In genomic region chr10:970311-971149, GRCh38 we compare ENCODE assay signal across 10 cellular contexts. TPM values are rescaled to one million over a fixed set of nuclear protein-coding genes. Genes with fewer than 3 reads are reported as not detected.
A peak's percentile ranks its signal among the peaks of the same experiment; 100 is the strongest.
DNase-seq lines count a peak whose midpoint lies in the region; ATAC-seq and TF ChIP-seq lines count a peak whose summit lies in the region.
"Had no signal": no experiment of that assay in that cellular context is flagged by ENCODE, and none has a peak within 500 bp of the region (broad histone marks: within the 10 kb centered on the region; RNA-seq: fewer than 3 reads in every experiment).

No MANE protein-coding gene starts in this region.

- no peak overlapping the region for H3K18ac ChIP-seq in neuronal stem cell (ENCODE audit: low read length)

- no peak overlapping the region for H2AK5ac ChIP-seq in neuronal stem cell (ENCODE audit: low read depth, low read length)

- no peaks in the 10 kb centered on the region for H4K20me1 ChIP-seq in mammary epithelial cell (ENCODE audit: insufficient read depth, low read length)

- no peaks in the 10 kb centered on the region for H3K9me3 ChIP-seq in Caco-2
- H3K9me3 ChIP-seq in neuronal stem cell (replicated peaks in 1 of 2; ENCODE audit: control insufficient read depth in 2 of 2, insufficient read depth in 1 of 2, low read depth in 1 of 2, low read length in 2 of 2) = peaks cover 0 to 8% of the 10 kb centered on the region in 2 donors
- no peaks in the 10 kb centered on the region for H3K9me3 ChIP-seq in mammary epithelial cell (replicated peaks; ENCODE audit: insufficient read depth, low read length)
- H3K9me3 ChIP-seq in endodermal cell (ENCODE audit: control insufficient read depth, low read length) = peaks cover 15% of the 10 kb centered on the region

- no CpG with 5 or more reads among the region's 14 CpGs for WGBS in neuronal stem cell (ENCODE audit: extremely low coverage in 2 of 2, insufficient read length in 2 of 2, insufficient replicate concordance in 1 of 2), 2 donors
- 61% methylated on average over 14 of the region's 14 CpGs for whole genome bisulfite sequencing in mammary epithelial cell (ENCODE audit: low coverage, missing lambda C conversion rate)
- WGBS in endodermal cell (ENCODE audit: insufficient coverage in 1 of 2, insufficient read length in 1 of 2), 2 experiments = 80 to 82% methylated on average over 14 of the region's 14 CpGs

- H4K91ac ChIP-seq in neuronal stem cell (ENCODE audit: low read depth, low read length, poor library complexity) = no peak overlapping the region

- TF ChIP-seq CTCF in Caco-2 (IDR thresholded peaks at IDR 0.05; ENCODE audit: insufficient read depth in 1 of 2, low read depth in 1 of 2, low read length in 1 of 2, severe bottlenecking in 1 of 2, unreplicated experiment in 1 of 2) (peak in 1 of 2 experiments; percentile 6), mammary epithelial cell (conservative IDR thresholded peaks at IDR 0.05 in 1 of 2, IDR thresholded peaks at IDR 0.05 in 1 of 2; ENCODE audit: extremely low read depth in 1 of 2, insufficient read depth in 1 of 2, low read depth in 1 of 2, low read length in 2 of 2) (no peak), endodermal cell (conservative IDR thresholded peaks at IDR 0.05) (no peak)

- CTCF ChIA-PET in Caco-2 (lab: Charles Lee) = interaction anchor here (0.7 to 1.7 kb wide), 6 partner anchors 15 to 44 kb away, joined by 3 to 9 read pairs (median 4); partner anchors contain the start of genes GTPBP4 and LARP4B
- CTCF ChIA-PET in mammary epithelial cell (lab: Charles Lee; ENCODE audit: low non-redundant PET) = no interaction called here

- H2AFZ ChIP-seq in neuronal stem cell (ENCODE audit: low read length) (peak overlapping the region; percentile 42), mammary epithelial cell (ENCODE audit: low read depth, low read length) (no peak overlapping the region)

- H3K27ac ChIP-seq in neuronal stem cell (replicated peaks; ENCODE audit: low read length) = no peak overlapping the region
- no peak overlapping the region for H3K27ac ChIP-seq in mammary epithelial cell (ENCODE audit: insufficient read depth, low read depth, low read length)
- no peak overlapping the region for H3K27ac ChIP-seq in endodermal cell (ENCODE audit: low read depth, low read length)

- in situ Hi-C loops in mammary epithelial cell (cut with MboI; ENCODE audit: low sequenced_read_pairs in 2 of 2) = no loop called here

- no peak overlapping the region for H4K8ac ChIP-seq in neuronal stem cell (ENCODE audit: low read depth, low read length)

- TSS peak; percentile 82 for BruUV-seq in Caco-2 (replicated peaks; lab: Mats Ljungman, UMichigan)
- BruUV-seq in mammary epithelial cell (replicated peaks; lab: Mats Ljungman, UMichigan) = no TSS peak

- peak overlapping the region; percentile 17 for H3K4me3 ChIP-seq in Caco-2 (ENCODE audit: low read depth, low read length)
- H3K4me3 ChIP-seq in neuronal stem cell (ENCODE audit: low read length in 2 of 2) = no peak overlapping the region
- H3K4me3 ChIP-seq in mammary epithelial cell (replicated peaks in 1 of 3; ENCODE audit: insufficient read depth in 1 of 3, low read depth in 2 of 3, low read length in 3 of 3) = no peak overlapping the region
- H3K4me3 ChIP-seq in endodermal cell (ENCODE audit: low read length) = no peak overlapping the region

- H3K36me3 ChIP-seq in Caco-2 (ENCODE audit: control insufficient read depth, insufficient read depth, low read length) (no peaks in the 10 kb centered on the region), neuronal stem cell (replicated peaks in 1 of 2; ENCODE audit: control insufficient read depth in 2 of 2, insufficient read depth in 2 of 2, low read length in 2 of 2) (no peaks in the 10 kb centered on the region), mammary epithelial cell (ENCODE audit: insufficient read depth, low read length) (no peaks in the 10 kb centered on the region), endodermal cell (ENCODE audit: control insufficient read depth, insufficient read depth, low read length) (no peaks in the 10 kb centered on the region)

- no peaks in the 10 kb centered on the region for H3K79me1 ChIP-seq in neuronal stem cell (ENCODE audit: low read depth, low read length)

- no peaks in the 10 kb centered on the region for H3K79me2 ChIP-seq in mammary epithelial cell (ENCODE audit: insufficient read depth, low read length)

- H2BK5ac ChIP-seq in neuronal stem cell (ENCODE audit: low read length) = no peak overlapping the region

- H3K4me2 ChIP-seq in neuronal stem cell (ENCODE audit: insufficient read depth, low read length, poor library complexity, severe bottlenecking) (no peak overlapping the region), mammary epithelial cell (ENCODE audit: insufficient read depth, low read depth, low read length) (no peak overlapping the region)

- no peak overlapping the region for H3K14ac ChIP-seq in neuronal stem cell (ENCODE audit: low read length)

- intact Hi-C loops in Caco-2 (cut with micrococcal nuclease; ENCODE audit: unreplicated experiment) (loop anchor here (1.0 kb wide), 2 partner anchors 14 to 39 kb away; partner anchors contain the start of gene LARP4B), mammary epithelial cell (cut with micrococcal nuclease) (no loop called here)
- intact Hi-C loops in dendritic cell treated with granulocyte-macrophage colony-stimulating factor and Interleukin-4, amounts not matched to agents 40 ng/mL and 50 ng/mL, for 4 days (cut with micrococcal nuclease) = no loop called here

- no peak overlapping the region for H2BK15ac ChIP-seq in neuronal stem cell (ENCODE audit: low read length)

- no peak overlapping the region for H3K4ac ChIP-seq in neuronal stem cell (ENCODE audit: low read length)

- H3K9ac ChIP-seq in neuronal stem cell (ENCODE audit: low read depth, low read length, poor library complexity) (no peak overlapping the region), mammary epithelial cell (ENCODE audit: insufficient read depth, low read length) (no peak overlapping the region), endodermal cell (ENCODE audit: extremely low read depth, low read length, poor library complexity, severe bottlenecking) (no peak overlapping the region)

- H3K27me3 Mint-ChIP-seq in Caco-2 (ENCODE audit: insufficient read depth, unreplicated experiment) (no peaks in the 10 kb centered on the region), endodermal cell (ENCODE audit: insufficient read depth) (peaks cover 1% of the 10 kb centered on the region)
- H3K27me3 Mint-ChIP-seq in dendritic cell treated with granulocyte-macrophage colony-stimulating factor and Interleukin-4, amounts not matched to agents 40 ng/mL and 50 ng/mL, for 4 days = peaks cover 22% of the 10 kb centered on the region
- peaks cover 19 to 20% of the 10 kb centered on the region in 2 donors for H3K27me3 Mint-ChIP-seq in natural killer cell treated with Interleukin-12 subunit alpha and Interleukin-12 subunit beta and Interleukin-15 and Interleukin-18, amount 100 ng/mL, for 72 hours

- H3K4me3 Mint-ChIP-seq in Caco-2 (ENCODE audit: unreplicated experiment) (peak overlapping the region; percentile 69), endodermal cell (no peak overlapping the region)
- H3K4me3 Mint-ChIP-seq in dendritic cell treated with granulocyte-macrophage colony-stimulating factor and Interleukin-4, amounts not matched to agents 40 ng/mL and 50 ng/mL, for 4 days = no peak overlapping the region
- H3K4me3 Mint-ChIP-seq in natural killer cell treated with Interleukin-12 subunit alpha and Interleukin-12 subunit beta and Interleukin-15 and Interleukin-18, amount 100 ng/mL, for 72 hours = no peak overlapping the region
- H3K4me3 Mint-ChIP-seq: activated CD8-positive, alpha-beta memory T cell treated with anti-CD3 and anti-CD28 coated beads, Interleukin-2, amount 10 ng/mL, durations not matched to agents 7 days and 5 days had no signal

- no peaks in the 10 kb centered on the region for H3K9me3 Mint-ChIP-seq in Caco-2 (ENCODE audit: unreplicated experiment)
- H3K9me3 Mint-ChIP-seq in dendritic cell treated with granulocyte-macrophage colony-stimulating factor and Interleukin-4, amounts not matched to agents 40 ng/mL and 50 ng/mL, for 4 days = no peaks in the 10 kb centered on the region
- no peaks in the 10 kb centered on the region for H3K9me3 Mint-ChIP-seq in natural killer cell treated with Interleukin-12 subunit alpha and Interleukin-12 subunit beta and Interleukin-15 and Interleukin-18, amount 100 ng/mL, for 72 hours
- H3K9me3 Mint-ChIP-seq in endodermal cell = peaks cover 20% of the 10 kb centered on the region

- DNase-seq in Caco-2 = peak; percentile 91
- peak; percentile 87 for DNase-seq in NCI-H2029 (lab: John Stamatoyannopoulos, UW)
- DNase-seq in neuronal stem cell (ENCODE audit: low spot score) = no peak
- DNase-seq in natural killer cell treated with Interleukin-12 subunit alpha and Interleukin-12 subunit beta and Interleukin-15 and Interleukin-18, amount 100 ng/mL, for 72 hours (ENCODE audit: low spot score) = no peak
- no peak for DNase-seq in mammary epithelial cell
- DNase-seq in activated CD4-positive, CD25-positive, alpha-beta regulatory T cell treated with anti-CD3 and anti-CD28 coated beads, Interleukin-2, amount 50 U/mL, for 72 hours = no peak
- no peak for DNase-seq in endodermal cell
- DNase-seq: activated CD8-positive, alpha-beta memory T cell treated with anti-CD3 and anti-CD28 coated beads, Interleukin-2, amount 10 ng/mL, durations not matched to agents 7 days and 5 days had no signal

- H3K4me1 Mint-ChIP-seq in Caco-2 (ENCODE audit: low read depth, unreplicated experiment) (peaks cover 75% of the 10 kb centered on the region), endodermal cell (peaks cover 27% of the 10 kb centered on the region)
- peaks cover 33% of the 10 kb centered on the region for H3K4me1 Mint-ChIP-seq in dendritic cell treated with granulocyte-macrophage colony-stimulating factor and Interleukin-4, amounts not matched to agents 40 ng/mL and 50 ng/mL, for 4 days (ENCODE audit: low read depth)
- no peaks in the 10 kb centered on the region for H3K4me1 Mint-ChIP-seq in natural killer cell treated with Interleukin-12 subunit alpha and Interleukin-12 subunit beta and Interleukin-15 and Interleukin-18, amount 100 ng/mL, for 72 hours (ENCODE audit: low read depth in 2 of 2)

- no peak overlapping the region for H2BK12ac ChIP-seq in neuronal stem cell (ENCODE audit: low read length)

- no peak for ATAC-seq in natural killer cell treated with Interleukin-12 subunit alpha and Interleukin-12 subunit beta and Interleukin-15 and Interleukin-18, amount 100 ng/mL, for 72 hours
- ATAC-seq: activated CD8-positive, alpha-beta memory T cell treated with anti-CD3 and anti-CD28 coated beads, Interleukin-2, amount 10 ng/mL, durations not matched to agents 7 days and 5 days had no signal

- H3K27me3 ChIP-seq in Caco-2 (replicated peaks; ENCODE audit: control insufficient read depth, insufficient read depth, low read length) = no peaks in the 10 kb centered on the region
- H3K27me3 ChIP-seq in neuronal stem cell (ENCODE audit: control insufficient read depth in 3 of 3, insufficient read depth in 3 of 3, low read depth in 1 of 3, low read length in 3 of 3) = no peaks in the 10 kb centered on the region
- H3K27me3 ChIP-seq in mammary epithelial cell (ENCODE audit: insufficient read depth, low read length) = no peaks in the 10 kb centered on the region
- H3K27me3 ChIP-seq in endodermal cell (ENCODE audit: control insufficient read depth, insufficient read depth, low read length, poor library complexity, severe bottlenecking) = no peaks in the 10 kb centered on the region

- H3K23ac ChIP-seq in neuronal stem cell (ENCODE audit: low read depth, low read length, poor library complexity) = no peak overlapping the region

- H3K4me1 ChIP-seq in Caco-2 (peaks cover 69% of the 10 kb centered on the region), neuronal stem cell (ENCODE audit: control insufficient read depth in 2 of 2, insufficient read depth in 1 of 2, low read depth in 1 of 2, low read length in 2 of 2) (peaks cover 2 to 6% of the 10 kb centered on the region in 2 donors), mammary epithelial cell (ENCODE audit: insufficient read depth, low read length) (no peaks in the 10 kb centered on the region), endodermal cell (ENCODE audit: control insufficient read depth, insufficient read depth, low read length) (peaks cover 33% of the 10 kb centered on the region)

- dilution Hi-C loops in mammary epithelial cell (cut with HindIII; ENCODE audit: low sequenced_read_pairs) = no loop called here

- H3K27ac Mint-ChIP-seq in Caco-2 (ENCODE audit: unreplicated experiment) = peak overlapping the region; percentile 89
- peak overlapping the region; percentile 53 for H3K27ac Mint-ChIP-seq in dendritic cell treated with granulocyte-macrophage colony-stimulating factor and Interleukin-4, amounts not matched to agents 40 ng/mL and 50 ng/mL, for 4 days
- no peak overlapping the region for H3K27ac Mint-ChIP-seq in natural killer cell treated with Interleukin-12 subunit alpha and Interleukin-12 subunit beta and Interleukin-15 and Interleukin-18, amount 100 ng/mL, for 72 hours
- no peak overlapping the region for H3K27ac Mint-ChIP-seq in endodermal cell
- H3K27ac Mint-ChIP-seq: activated CD8-positive, alpha-beta memory T cell treated with anti-CD3 and anti-CD28 coated beads, Interleukin-2, amount 10 ng/mL, durations not matched to agents 7 days and 5 days had no signal

- no peak overlapping the region for H2BK120ac ChIP-seq in neuronal stem cell (ENCODE audit: low read depth, low read length)

- peaks cover 47% of the 10 kb centered on the region for H3K36me3 Mint-ChIP-seq in Caco-2 (ENCODE audit: insufficient read depth, unreplicated experiment)
- H3K36me3 Mint-ChIP-seq in dendritic cell treated with granulocyte-macrophage colony-stimulating factor and Interleukin-4, amounts not matched to agents 40 ng/mL and 50 ng/mL, for 4 days (ENCODE audit: low read depth) = no peaks in the 10 kb centered on the region
- H3K36me3 Mint-ChIP-seq in natural killer cell treated with Interleukin-12 subunit alpha and Interleukin-12 subunit beta and Interleukin-15 and Interleukin-18, amount 100 ng/mL, for 72 hours = no peaks in the 10 kb centered on the region
- no peaks in the 10 kb centered on the region for H3K36me3 Mint-ChIP-seq in endodermal cell (ENCODE audit: low read depth)
- H3K36me3 Mint-ChIP-seq: activated CD8-positive, alpha-beta memory T cell treated with anti-CD3 and anti-CD28 coated beads, Interleukin-2, amount 10 ng/mL, durations not matched to agents 7 days and 5 days had no signal

- POLR2A ChIA-PET in Caco-2 (lab: Charles Lee) = interaction anchor here (0.6 to 4.0 kb wide), 8 partner anchors 11 to 78 kb away, joined by 3 to 123 read pairs (median 6); partner anchors contain the start of genes GTPBP4, IDI1 and LARP4B

RNA-seq across cellular contexts. Expression of gene GTPBP4, which starts 17.7 kb away (rescaled TPM):
- total RNA-seq in Caco-2 (2022) (175 and 202 TPM in 2 replicates), mammary epithelial cell (100 to 1,000 TPM in 1 of 2 donors, 10 to 100 TPM in 1; 31.0 to 114 TPM), endodermal cell (10 to 100 TPM; 67.2 to 70.9 TPM)
- polyA plus RNA-seq in neuronal stem cell (2013, experiment 1 of 2) = 29.3 TPM
- 27.7 TPM for polyA plus RNA-seq in neuronal stem cell (2013, experiment 2 of 2)
- 100 to 1,000 TPM; 123 to 160 TPM for total RNA-seq in natural killer cell treated with Interleukin-12 subunit alpha and Interleukin-12 subunit beta and Interleukin-15 and Interleukin-18, amount 100 ng/mL, for 72 hours
- polyA plus RNA-seq in mammary epithelial cell = 33.8 TPM
- 36.4 TPM for polyA minus RNA-seq in mammary epithelial cell
- polyA plus RNA-seq in endodermal cell (2013, experiment 1 of 2) = 47.9 TPM
- 55.6 TPM for polyA plus RNA-seq in endodermal cell (2013, experiment 2 of 2)

RNA-seq across cellular contexts. Expression of gene LARP4B, which starts 39.0 kb away (rescaled TPM):
- total RNA-seq in Caco-2 (2022) = 230 and 235 TPM in 2 replicates
- polyA plus RNA-seq in neuronal stem cell (2013, experiment 1 of 2) = 17.6 TPM
- polyA plus RNA-seq in neuronal stem cell (2013, experiment 2 of 2) = 18.1 TPM
- total RNA-seq in natural killer cell treated with Interleukin-12 subunit alpha and Interleukin-12 subunit beta and Interleukin-15 and Interleukin-18, amount 100 ng/mL, for 72 hours = 100 to 1,000 TPM; 130 to 242 TPM
- 100 to 1,000 TPM in 1 of 2 donors, 10 to 100 TPM in 1; 49.8 to 103 TPM for total RNA-seq in mammary epithelial cell
- polyA plus RNA-seq in mammary epithelial cell = 37.3 TPM
- polyA minus RNA-seq in mammary epithelial cell = 79.9 TPM
- 10 to 100 TPM; 94.1 to 94.3 TPM for total RNA-seq in endodermal cell
- polyA plus RNA-seq in endodermal cell (2013, experiment 1 of 2) = 32.2 TPM
- polyA plus RNA-seq in endodermal cell (2013, experiment 2 of 2) = 27.5 TPM

RNA-seq across cellular contexts. Expression of gene IDI2, which starts 55.1 kb away (rescaled TPM):
- not detected in 2 replicates for total RNA-seq in Caco-2 (2022)
- polyA plus RNA-seq in neuronal stem cell (2013, experiment 1 of 2) = 0.03 TPM
- not detected for polyA plus RNA-seq in neuronal stem cell (2013, experiment 2 of 2)
- not detected for total RNA-seq in natural killer cell treated with Interleukin-12 subunit alpha and Interleukin-12 subunit beta and Interleukin-15 and Interleukin-18, amount 100 ng/mL, for 72 hours
- not detected for total RNA-seq in mammary epithelial cell
- not detected for polyA plus RNA-seq in mammary epithelial cell
- polyA minus RNA-seq in mammary epithelial cell = not detected
- not detected for total RNA-seq in endodermal cell
- not detected for polyA plus RNA-seq in endodermal cell (2013, experiment 1 of 2)
- not detected for polyA plus RNA-seq in endodermal cell (2013, experiment 2 of 2)
- total RNA-seq: activated CD8-positive, alpha-beta memory T cell treated with anti-CD3 and anti-CD28 coated beads, Interleukin-2, amount 10 ng/mL, durations not matched to agents 7 days and 5 days; mucosa of gallbladder had no signal

Comparison
In these comparisons a context has a peak if more than half of its experiments do, and no peak if none do; other contexts are left out.
1. DNase-seq: peak in Caco-2 (2 of 2) and NCI-H2029 (single experiment); none in neuronal stem cell (single experiment), natural killer cell treated with Interleukin-12 subunit alpha and Interleukin-12 subunit beta and Interleukin-15 and Interleukin-18, amount 100 ng/mL, for 72 hours (single experiment), mammary epithelial cell (single experiment), activated CD4-positive, CD25-positive, alpha-beta regulatory T cell treated with anti-CD3 and anti-CD28 coated beads, Interleukin-2, amount 50 U/mL, for 72 hours (single experiment) and endodermal cell (single experiment).
2. H3K27ac Mint-ChIP-seq: peak in Caco-2 (single experiment) and dendritic cell treated with granulocyte-macrophage colony-stimulating factor and Interleukin-4, amounts not matched to agents 40 ng/mL and 50 ng/mL, for 4 days (single experiment); none in natural killer cell treated with Interleukin-12 subunit alpha and Interleukin-12 subunit beta and Interleukin-15 and Interleukin-18, amount 100 ng/mL, for 72 hours (0 of 2) and endodermal cell (single experiment).